Comparison of ENCODE assay signal across 14 cellular contexts in genomic region chr17:2485543-2485942, GRCh38. TPM values are rescaled to one million over a fixed set of nuclear protein-coding genes. Genes with fewer than 3 reads are reported as not detected.
DNase-seq lines count a peak whose midpoint lies in the region; ATAC-seq, FAIRE-seq and TF ChIP-seq lines count a peak whose summit lies in the region.
"Had no signal": no experiment of that assay in that cellular context is flagged by ENCODE, and none has a peak within 500 bp of the region (broad histone marks: within the 10 kb centered on the region; RNA-seq: fewer than 3 reads in every experiment).

No MANE protein-coding gene starts in this region.

- H3K4me3 Mint-ChIP-seq in activated T-cell treated with anti-CD3 and anti-CD28 coated beads, Interleukin-2, amount 50 U/mL, for 4 hours, result no peak overlapping the region
- H3K4me3 Mint-ChIP-seq: natural killer cell treated with Interleukin-12 subunit alpha and Interleukin-12 subunit beta and Interleukin-15 and Interleukin-18, amount 100 ng/mL, for 72 hours had no signal

- ATAC-seq in pancreas, result peak; percentile 75 to 85 (median 80)
- ATAC-seq in activated T-cell treated with anti-CD3 and anti-CD28 coated beads, Interleukin-2, amount 50 U/mL, for 4 hours, result no peak
- ATAC-seq: natural killer cell treated with Interleukin-12 subunit alpha and Interleukin-12 subunit beta and Interleukin-15 and Interleukin-18, amount 100 ng/mL, for 72 hours had no signal

- H3K9ac ChIP-seq in BLaER1 treated with 17β-estradiol and CSF1 and Interleukin-3, amounts not matched to agents 10 nM and 100 nM, result peak overlapping the region in 2 of 11 experiments; percentile 10 to 27; a peak in 2 of 22 replicates

- peak overlapping the region; percentile 49 to 89 (median 66) for H3K4me2 ChIP-seq in BLaER1 treated with 17β-estradiol and CSF1 and Interleukin-3, amounts not matched to agents 10 nM and 100 nM

- DNase-seq in NCI-H460 (ENCODE audit: extremely low read depth, low read depth) (peak; percentile 39), epithelial cell of prostate (ENCODE audit: low read depth, low spot score) (no peak), pancreas (no peak), C1 segment of cervical spinal cord (lab: John Stamatoyannopoulos, UW) (no peak), Peyer's patch (no peak), islet precursor cell (no peak)
- DNase-seq in activated T-cell treated with anti-CD3 and anti-CD28 coated beads, Interleukin-2, amount 50 U/mL, for 4 hours, result no peak
- DNase-seq: erythroblast; GF-D8; NCI-H446; stimulated activated CD8-positive, alpha-beta memory T cell treated with anti-CD3 and anti-CD28 coated beads, Interleukin-4, amount 100 ng/mL, for 48 hours had no signal

- H3K9me3 ChIP-seq in BLaER1 treated with 17β-estradiol and CSF1 and Interleukin-3, amounts not matched to agents 10 nM and 100 nM (replicated peaks in 1 of 11), result no peaks in the 10 kb centered on the region
- H3K9me3 ChIP-seq in pancreas (no peaks in the 10 kb centered on the region), Peyer's patch (no peaks in the 10 kb centered on the region)
- H3K9me3 ChIP-seq: SJSA1 had no signal

- peaks cover under 1 to 8% (median 5%) of the 10 kb centered on the region in 11 experiments; a peak in 12 of 22 replicates for H3K36me3 ChIP-seq in BLaER1 treated with 17β-estradiol and CSF1 and Interleukin-3, amounts not matched to agents 10 nM and 100 nM
- H3K36me3 ChIP-seq in pancreas, result no peaks in the 10 kb centered on the region
- no peaks in the 10 kb centered on the region for H3K36me3 ChIP-seq in Peyer's patch
- H3K36me3 ChIP-seq: SJSA1 had no signal

- no peaks in the 10 kb centered on the region for H3K9me3 Mint-ChIP-seq in activated T-cell treated with anti-CD3 and anti-CD28 coated beads, Interleukin-2, amount 50 U/mL, for 4 hours
- H3K9me3 Mint-ChIP-seq: natural killer cell treated with Interleukin-12 subunit alpha and Interleukin-12 subunit beta and Interleukin-15 and Interleukin-18, amount 100 ng/mL, for 72 hours had no signal

- peaks cover 18% of the 10 kb centered on the region for H3K36me3 Mint-ChIP-seq in activated T-cell treated with anti-CD3 and anti-CD28 coated beads, Interleukin-2, amount 50 U/mL, for 4 hours (ENCODE audit: insufficient read depth)
- H3K36me3 Mint-ChIP-seq: natural killer cell treated with Interleukin-12 subunit alpha and Interleukin-12 subunit beta and Interleukin-15 and Interleukin-18, amount 100 ng/mL, for 72 hours had no signal

- H3K27me3 Mint-ChIP-seq in activated T-cell treated with anti-CD3 and anti-CD28 coated beads, Interleukin-2, amount 50 U/mL, for 4 hours (ENCODE audit: low read depth), result no peaks in the 10 kb centered on the region
- H3K27me3 Mint-ChIP-seq: natural killer cell treated with Interleukin-12 subunit alpha and Interleukin-12 subunit beta and Interleukin-15 and Interleukin-18, amount 100 ng/mL, for 72 hours had no signal

- H3K27me3 ChIP-seq in BLaER1 treated with 17β-estradiol and CSF1 and Interleukin-3, amounts not matched to agents 10 nM and 100 nM, result no peaks in the 10 kb centered on the region
- H3K27me3 ChIP-seq in pancreas (no peaks in the 10 kb centered on the region), Peyer's patch (no peaks in the 10 kb centered on the region)
- H3K27me3 ChIP-seq: SJSA1 had no signal

- no peak for TF ChIP-seq POLR2A in Peyer's patch (IDR thresholded peaks at IDR 0.05)

- peaks cover 46% of the 10 kb centered on the region for H3K4me1 Mint-ChIP-seq in activated T-cell treated with anti-CD3 and anti-CD28 coated beads, Interleukin-2, amount 50 U/mL, for 4 hours (ENCODE audit: low read depth)

- H3K4me3 ChIP-seq in BLaER1 treated with 17β-estradiol and CSF1 and Interleukin-3, amounts not matched to agents 10 nM and 100 nM, result no peak overlapping the region
- H3K4me3 ChIP-seq in pancreas, result peak overlapping the region in 2 of 4 donors; percentile 8 to 15
- H3K4me3 ChIP-seq in Peyer's patch, result no peak overlapping the region
- H3K4me3 ChIP-seq: SJSA1 had no signal

- intact Hi-C loops in pancreas (cut with DNase I), result no loop called here

- H3K4me1 ChIP-seq in BLaER1 treated with 17β-estradiol and CSF1 and Interleukin-3, amounts not matched to agents 10 nM and 100 nM, result peaks cover 69 to 88% (median 84%) of the 10 kb centered on the region in 10 experiments
- H3K4me1 ChIP-seq in pancreas (peaks cover 0 to 20% (median 14%) of the 10 kb centered on the region in 3 donors), Peyer's patch (peaks cover 0 to 7% (median 2%) of the 10 kb centered on the region in 4 donors)

- H4K20me1 ChIP-seq in BLaER1 treated with 17β-estradiol and CSF1 and Interleukin-3, amounts not matched to agents 10 nM and 100 nM, result peaks cover 0 to 94% (median 31%) of the 10 kb centered on the region in 11 experiments; a peak in 18 of 22 replicates

- WGBS in pancreas, 2 donors, result 15 to 17% methylated on average over 5 of the region's 5 CpGs

- no peak for FAIRE-seq in pancreas (lab: Jason Lieb, UNC)

- peak overlapping the region in 7 of 11 experiments; percentile 4 to 50 (median 19); a peak in 3 of 22 replicates for H3K27ac ChIP-seq in BLaER1 treated with 17β-estradiol and CSF1 and Interleukin-3, amounts not matched to agents 10 nM and 100 nM
- H3K27ac ChIP-seq in epithelial cell of prostate (peak overlapping the region; percentile 69), pancreas (peak overlapping the region in 2 of 4 donors; percentile 48 to 62), Peyer's patch (no peak overlapping the region)
- H3K27ac ChIP-seq: SJSA1 had no signal

- TF ChIP-seq CTCF in pancreas (IDR thresholded peaks at IDR 0.05) (no peak), Peyer's patch (IDR thresholded peaks at IDR 0.05) (no peak)

RNA-seq across cellular contexts. Expression of gene METTL16, which starts 26.1 kb away (rescaled TPM):
- total RNA-seq in NCI-H460 (2014; rRNA removed; shearing (Covaris generic)), result 30.3 and 33.2 TPM in 2 replicates
- 11.7 and 12.9 TPM in 2 replicates for polyA plus RNA-seq in NCI-H460 (2014; cell fraction: nucleus; rRNA removed)
- total RNA-seq in pancreas (10 to 100 TPM in 5 of 6 donors, 1 to 10 TPM in 1; 9.2 to 16.5 (median 13.1) TPM), Peyer's patch (10 to 100 TPM; 24.0 to 29.7 (median 27.9) TPM)
- polyA plus RNA-seq in pancreas, result 10 to 100 TPM; 15.5 to 19.6 TPM
- total RNA-seq in activated T-cell treated with anti-CD3 and anti-CD28 coated beads, Interleukin-2, amount 50 U/mL, for 4 hours, result 10 to 100 TPM; 69.7 to 73.9 (median 70.0) TPM

Comparison
In these comparisons a context has a peak if more than half of its experiments do, and no peak if none do; other contexts are left out.
1. H3K27ac ChIP-seq: peak in BLaER1 treated with 17β-estradiol and CSF1 and Interleukin-3, amounts not matched to agents 10 nM and 100 nM (7 of 11) and epithelial cell of prostate (single experiment); none in Peyer's patch (0 of 4).
2. ATAC-seq: peak in pancreas (4 of 4); none in activated T-cell treated with anti-CD3 and anti-CD28 coated beads, Interleukin-2, amount 50 U/mL, for 4 hours (0 of 2).